8 cellular contexts compared by ENCODE assay signal in the genomic region with DNA sequence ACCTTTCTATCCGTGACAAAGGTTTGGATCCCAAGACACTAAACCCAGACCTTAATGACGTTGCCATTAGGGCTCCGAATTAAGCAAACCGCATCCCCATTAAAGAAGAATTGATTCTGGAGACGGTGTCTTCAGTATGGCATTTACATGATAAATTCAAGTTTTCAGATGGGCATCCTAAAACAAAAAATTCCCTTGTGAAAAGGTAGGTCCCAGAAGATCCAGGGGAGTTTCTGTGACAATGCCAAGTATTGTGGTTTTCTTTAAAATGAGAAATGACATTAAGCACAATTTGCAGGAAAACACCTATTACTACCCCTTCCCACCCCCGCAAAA. TPM values are rescaled to one million over a fixed set of nuclear protein-coding genes. Genes with fewer than 3 reads are reported as not detected.
DNase-seq lines count a peak whose midpoint lies in the region; ATAC-seq and TF ChIP-seq lines count a peak whose summit lies in the region.

No MANE protein-coding gene starts in this region.

- peak overlapping the region; percentile 99 for H3K4me3 Mint-ChIP-seq in dendritic cell treated with granulocyte-macrophage colony-stimulating factor and Interleukin-4, amounts not matched to agents 40 ng/mL and 50 ng/mL, for 4 days
- H3K4me3 Mint-ChIP-seq in naive thymus-derived CD8-positive, alpha-beta T cell, result peak overlapping the region; percentile 83 to 94 (median 90)

- peaks cover 10% of the 10 kb centered on the region for H3K27me3 Mint-ChIP-seq in dendritic cell treated with granulocyte-macrophage colony-stimulating factor and Interleukin-4, amounts not matched to agents 40 ng/mL and 50 ng/mL, for 4 days
- H3K27me3 Mint-ChIP-seq in naive thymus-derived CD8-positive, alpha-beta T cell, result peaks cover 0 to 2% (median 0%) of the 10 kb centered on the region in 5 donors

- no peaks in the 10 kb centered on the region for H3K9me3 ChIP-seq in MG63

- peaks cover 42% of the 10 kb centered on the region for H3K36me3 Mint-ChIP-seq in dendritic cell treated with granulocyte-macrophage colony-stimulating factor and Interleukin-4, amounts not matched to agents 40 ng/mL and 50 ng/mL, for 4 days (ENCODE audit: low read depth)
- peaks cover 0 to 28% (median 10%) of the 10 kb centered on the region in 3 donors for H3K36me3 Mint-ChIP-seq in naive thymus-derived CD8-positive, alpha-beta T cell

- no peak for DNase-seq in AG09309 (ENCODE audit: low read depth)
- no peak for DNase-seq in MG63
- no peak for DNase-seq in naive thymus-derived CD8-positive, alpha-beta T cell
- DNase-seq in left lobe of liver (ENCODE audit: low spot score), result no peak
- no peak for DNase-seq in stimulated activated CD4-positive, alpha-beta T cell treated with anti-CD3 and anti-CD28 coated beads, Interleukin-12 subunit alpha, Interleukin-12 subunit beta, amount 100 ng/mL, for 4 hours
- DNase-seq in stimulated activated naive CD4-positive, alpha-beta T cell (lab: John Stamatoyannopoulos, UW), result no peak
- no peak for DNase-seq in nucleus accumbens (lab: John Stamatoyannopoulos, UW)

- no peak for ATAC-seq in naive thymus-derived CD8-positive, alpha-beta T cell
- no peak for ATAC-seq in left lobe of liver

- peaks cover 47% of the 10 kb centered on the region for H3K4me1 Mint-ChIP-seq in dendritic cell treated with granulocyte-macrophage colony-stimulating factor and Interleukin-4, amounts not matched to agents 40 ng/mL and 50 ng/mL, for 4 days (ENCODE audit: low read depth)
- H3K4me1 Mint-ChIP-seq in naive thymus-derived CD8-positive, alpha-beta T cell, result peaks cover 19 to 51% (median 46%) of the 10 kb centered on the region in 4 donors

- TF ChIP-seq CTCF in AG09309 (IDR thresholded peaks at IDR 0.05; ENCODE audit: control insufficient read depth, insufficient read depth, low read depth, low read length, missing control alignments), result no peak

- H3K4me3 ChIP-seq in AG09309 (ENCODE audit: control insufficient read depth, low read depth, low read length) (peak overlapping the region; percentile 50), MG63 (peak overlapping the region; percentile 90)

- intact Hi-C loops in dendritic cell treated with granulocyte-macrophage colony-stimulating factor and Interleukin-4, amounts not matched to agents 40 ng/mL and 50 ng/mL, for 4 days (cut with micrococcal nuclease), result loop anchor here (5.0 kb wide), 2 partner anchors 121 to 166 kb away; no protein-coding TSS in a partner anchor

- peak overlapping the region; percentile 91 for H3K27ac Mint-ChIP-seq in dendritic cell treated with granulocyte-macrophage colony-stimulating factor and Interleukin-4, amounts not matched to agents 40 ng/mL and 50 ng/mL, for 4 days
- H3K27ac Mint-ChIP-seq in naive thymus-derived CD8-positive, alpha-beta T cell, result peak overlapping the region; percentile 77 to 97 (median 95)

- H3K27me3 ChIP-seq in MG63, result no peaks in the 10 kb centered on the region

- peaks cover 37% of the 10 kb centered on the region for H3K36me3 ChIP-seq in MG63

- no peaks in the 10 kb centered on the region for H3K9me3 Mint-ChIP-seq in dendritic cell treated with granulocyte-macrophage colony-stimulating factor and Interleukin-4, amounts not matched to agents 40 ng/mL and 50 ng/mL, for 4 days
- H3K9me3 Mint-ChIP-seq in naive thymus-derived CD8-positive, alpha-beta T cell, result no peaks in the 10 kb centered on the region

- POLR2A ChIA-PET in naive thymus-derived CD8-positive, alpha-beta T cell (lab: Charles Lee), result interaction anchor here (0.6 to 3.5 kb wide), 10 partner anchors 12 to 212 kb away, joined by 3 to 30 read pairs (median 8); partner anchors contain the start of genes ADAM17, CPSF3, IAH1 and ITGB1BP1

RNA-seq across cellular contexts. Expression of gene YWHAQ, which starts 0.7 kb away (rescaled TPM):
- total RNA-seq in MG63 (2014; rRNA removed; shearing (Covaris generic); ENCODE audit: low replicate concordance), result 598 and 683 TPM in 2 replicates
- 100 to 1,000 TPM in 1 of 2 experiments, 10 to 100 TPM in 1; 99.2 to 113 TPM for total RNA-seq in naive thymus-derived CD8-positive, alpha-beta T cell
- polyA plus RNA-seq in naive thymus-derived CD8-positive, alpha-beta T cell, result 100 to 1,000 TPM; 195 to 348 (median 236) TPM
- 82.3 TPM for total RNA-seq in left lobe of liver
